Comparison of ENCODE assay signal across 21 cellular contexts in the genomic region with DNA sequence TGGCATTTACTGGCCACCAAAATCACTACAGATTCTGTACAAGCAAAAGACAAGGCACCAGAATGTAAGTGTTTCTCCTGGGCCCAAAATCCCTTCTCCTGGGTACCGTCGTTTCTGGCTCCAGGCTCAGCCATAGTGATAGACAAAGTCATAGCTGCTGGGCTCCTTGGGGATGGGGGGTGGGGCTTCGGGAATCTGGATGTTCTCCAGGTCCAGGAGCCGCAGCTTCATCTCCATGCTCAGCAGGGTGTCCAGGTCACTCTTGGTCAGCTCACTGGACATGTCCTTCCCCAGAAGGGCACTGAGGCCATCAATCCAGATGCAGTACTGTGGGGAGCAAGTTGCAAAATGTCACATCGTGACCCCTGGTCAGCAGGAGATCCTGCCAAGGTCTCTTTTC. TPM values are rescaled to one million over a fixed set of nuclear protein-coding genes. Genes with fewer than 3 reads are reported as not detected.
"Had no signal": no experiment of that assay in that cellular context is flagged by ENCODE, and none has a peak within 500 bp of the region (broad histone marks: within the 10 kb centered on the region; RNA-seq: fewer than 3 reads in every experiment).

No MANE protein-coding gene starts in this region.

- H3K4me1 ChIP-seq: foreskin keratinocyte had no signal

- H3K9me3 Mint-ChIP-seq: activated naive CD8-positive, alpha-beta T cell treated with anti-CD3 and anti-CD28 coated beads, Interleukin-2, amount 10 ng/mL, durations not matched to agents 7 days and 5 days; activated T-helper 2 cell treated with anti-CD3 and anti-CD28 coated beads, Interferon-gamma antibody, Interleukin-2, Interleukin-4, amounts not matched to agents 10 μg/mL and 5 μg/mL and 100 μg/mL, durations not matched to agents 14 hours and 24 hours and 36 hours; brain; mesothelial cell of epicardium; neural crest cell; stimulated activated naive CD8-positive, alpha-beta T cell treated with anti-CD3 and anti-CD28 coated beads, Interleukin-15, Interleukin-2, amounts not matched to agents 100 ng/mL and 50 ng/mL, for 24 hours had no signal

- H3K4me3 ChIP-seq: colonic mucosa, lower lobe of right lung, tibial nerve, uterus had no signal

- H3K9ac ChIP-seq: SK-N-SH had no signal

- H3K4me2 ChIP-seq: SK-N-SH had no signal

- H3K27me3 ChIP-seq: colonic mucosa, foreskin keratinocyte, tibial nerve, uterus had no signal

- H3K9me3 ChIP-seq: colonic mucosa, lower lobe of right lung, SK-N-SH, tibial nerve, uterus had no signal

- H3K36me3 ChIP-seq: uterus had no signal

- H3K4me3 Mint-ChIP-seq: activated naive CD8-positive, alpha-beta T cell treated with anti-CD3 and anti-CD28 coated beads, Interleukin-2, amount 10 ng/mL, durations not matched to agents 7 days and 5 days; mesothelial cell of epicardium; stimulated activated naive CD8-positive, alpha-beta T cell treated with anti-CD3 and anti-CD28 coated beads, Interleukin-15, Interleukin-2, amounts not matched to agents 100 ng/mL and 50 ng/mL, for 24 hours had no signal

- H3K27me3 Mint-ChIP-seq: activated naive CD8-positive, alpha-beta T cell treated with anti-CD3 and anti-CD28 coated beads, Interleukin-2, amount 10 ng/mL, durations not matched to agents 7 days and 5 days; brain; progenitor cell of endocrine pancreas; stimulated activated naive CD8-positive, alpha-beta T cell treated with anti-CD3 and anti-CD28 coated beads, Interleukin-15, Interleukin-2, amounts not matched to agents 100 ng/mL and 50 ng/mL, for 24 hours had no signal

- H3K27ac Mint-ChIP-seq: mesothelial cell of epicardium, progenitor cell of endocrine pancreas had no signal

- ATAC-seq: foreskin keratinocyte, lower lobe of right lung had no signal

- H3K27ac ChIP-seq: colonic mucosa, foreskin keratinocyte, lower lobe of right lung, tibial nerve, uterus had no signal

- DNase-seq: activated CD4-positive, alpha-beta T cell treated with anti-CD3 and anti-CD28 coated beads for 48 hours; activated CD4-positive, CD25-positive, alpha-beta regulatory T cell; activated naive CD8-positive, alpha-beta T cell treated with anti-CD3 and anti-CD28 coated beads, Interleukin-2, amount 10 ng/mL, durations not matched to agents 7 days and 5 days; central memory CD4-positive, alpha-beta T cell; colonic mucosa; foreskin keratinocyte; hippocampal formation; lower lobe of right lung; SK-N-SH; stimulated activated CD4-positive, alpha-beta T cell treated with anti-CD3 and anti-CD28 coated beads, Interleukin-2, amount 100 ng/mL, for 24 hours; T1000; uterus had no signal

- H3K9me2 ChIP-seq: SK-N-SH had no signal

RNA-seq across cellular contexts. Expression of a gene that starts 58.9 kb away (rescaled TPM):
- total RNA-seq: activated naive CD8-positive, alpha-beta T cell treated with anti-CD3 and anti-CD28 coated beads, Interleukin-2, amount 10 ng/mL, durations not matched to agents 7 days and 5 days; activated T-helper 2 cell treated with anti-CD3 and anti-CD28 coated beads, Interferon-gamma antibody, Interleukin-2, Interleukin-4, amounts not matched to agents 10 μg/mL and 5 μg/mL and 100 μg/mL, durations not matched to agents 14 hours and 24 hours and 36 hours; epithelial cell of proximal tubule; fibroblast of lung; foreskin keratinocyte had no signal
- polyA plus RNA-seq: fibroblast of lung, foreskin keratinocyte, SK-N-SH had no signal
